In genomic region chr5:66987949-66988838, GRCh38 we compare ENCODE assay signal across 8 cellular contexts.
DNase-seq lines count a peak whose midpoint lies in the region; ATAC-seq and TF ChIP-seq lines count a peak whose summit lies in the region.

No MANE protein-coding gene starts in this region.

- POLR2A ChIA-PET in AG04449 (lab: Yijun Ruan, JAX): no interaction called here

- TF ChIP-seq CTCF in AG04449 (IDR thresholded peaks at IDR 0.05; ENCODE audit: insufficient read depth, low read length, missing control alignments) (peak; percentile 52), GM12864 (IDR thresholded peaks at IDR 0.05; ENCODE audit: low read depth, low read length, missing control alignments) (peak; percentile 80), foreskin fibroblast (IDR thresholded peaks at IDR 0.05; ENCODE audit: low read depth, low read length) (peak; percentile 71)

- intact Hi-C loops in sciatic nerve (cut with DNase I): no loop called here

- DNase-seq in AG04449 (ENCODE audit: low read depth, low spot score) (no peak), GM12864 (ENCODE audit: low read depth) (no peak), HT-29 (ENCODE audit: low spot score) (peak; percentile 54), SW480 (ENCODE audit: low spot score) (peak; percentile 44), foreskin fibroblast (peak in 1 of 2 donors; percentile 48), sciatic nerve (ENCODE audit: low spot score) (no peak)
- DNase-seq in stimulated activated CD4-positive, alpha-beta T cell treated with anti-CD3 and anti-CD28 coated beads, Interleukin-4, amount 100 ng/mL, for 4 hours: no peak

- H3K4me3 ChIP-seq in AG04449 (ENCODE audit: low read depth, low read length): no peak overlapping the region
- H3K4me3 ChIP-seq in GM12864 (ENCODE audit: low read depth, low read length): no peak overlapping the region
- no peak overlapping the region for H3K4me3 ChIP-seq in foreskin fibroblast (ENCODE audit: low read depth in 1 of 2, low read length in 2 of 2)

- peak; percentile 43 for ATAC-seq in sciatic nerve
- no peak for ATAC-seq in GM19452 (IDR thresholded peaks at IDR 0.05; ENCODE audit: unreplicated experiment)

- CTCF ChIA-PET in AG04449 (lab: Yijun Ruan, JAX): interaction anchor here (0.6 to 7.0 kb wide), 32 partner anchors 8 to 217 kb away, joined by 3 to 85 read pairs (median 4); no protein-coding TSS in a partner anchor

Comparison
In these comparisons a context has a peak if more than half of its experiments do, and no peak if none do; other contexts are left out.
1. DNase-seq: peak in HT-29 (single experiment) and SW480 (single experiment); none in AG04449 (single experiment), GM12864 (single experiment), sciatic nerve (single experiment) and stimulated activated CD4-positive, alpha-beta T cell treated with anti-CD3 and anti-CD28 coated beads, Interleukin-4, amount 100 ng/mL, for 4 hours (0 of 2).
2. Peak in every context shown above with its lines, with median percentiles within 50 percentile points of each other: CTCF ChIP-seq.